Comparison of ENCODE assay signal across 8 cellular contexts in genomic region chr12:131250951-131251315, GRCh38.
"Had no signal": no experiment of that assay in that cellular context is flagged by ENCODE, and none has a peak within 500 bp of the region (broad histone marks: within the 10 kb centered on the region; RNA-seq: fewer than 3 reads in every experiment).

No MANE protein-coding gene starts in this region.

- H3K27ac Mint-ChIP-seq: GM23338 had no signal

- FAIRE-seq: H1, H54, HTR-8/SVneo had no signal

- H3K4me2 ChIP-seq: GM23338, KMS-11 had no signal

- H3K9ac ChIP-seq: KMS-11 had no signal

- H2AFZ ChIP-seq: GM23338 had no signal

- ATAC-seq: GM23338 had no signal

- DNase-seq: HCEC 1CT, IMR-90, KBM-7 had no signal

- H3K27ac ChIP-seq: KMS-11 had no signal

- H3K4me3 Mint-ChIP-seq: GM23338 had no signal

- H3K4me3 ChIP-seq: GM23338 had no signal
